In genomic region chr13:99470027-99470426, GRCh38 we compare ENCODE assay signal across 7 cellular contexts.
"Had no signal": no experiment of that assay in that cellular context is flagged by ENCODE, and none has a peak within 500 bp of the region (broad histone marks: within the 10 kb centered on the region; RNA-seq: fewer than 3 reads in every experiment).

No MANE protein-coding gene starts in this region.

- H3K27ac ChIP-seq: HL-60, KMS-11 had no signal

- H3K27me3 Mint-ChIP-seq: IgD-negative memory B cell had no signal

- H3K4me2 ChIP-seq: KMS-11 had no signal

- H3K27ac Mint-ChIP-seq: IgD-negative memory B cell had no signal

- FAIRE-seq: HTR-8/SVneo had no signal

- H3K4me3 Mint-ChIP-seq: IgD-negative memory B cell had no signal

- H3K9me3 Mint-ChIP-seq: IgD-negative memory B cell had no signal

- H3K9ac ChIP-seq: KMS-11 had no signal

- DNase-seq: IMR-90, KBM-7, KG1 had no signal
